In genomic region chr9:63346310-63347048, GRCh38 we compare ENCODE assay signal across 1 cellular context.
TF ChIP-seq lines count a peak whose summit lies in the region.
"Not testable (repeated sequence)": the region's sequence is repeated elsewhere in the genome, so short reads cannot be mapped to it uniquely, and the experiment has no call there.

No MANE protein-coding gene starts in this region.

TF ChIP-seq in HepG2, 621 proteins besides CTCF, POLR2A, EP300 and RAD21 (continued from another document and continues in another):
- TF ChIP-seq ZGPAT (CRISPR knock-in tag; IDR thresholded peaks at IDR 0.05) = peak; percentile 27; the same call in 1 of the 2 replicates
- TF ChIP-seq HNF4A (CRISPR knock-in tag; IDR thresholded peaks at IDR 0.05) = peak; percentile 42; the same call in 1 of the 2 replicates
- TF ChIP-seq HOMEZ (CRISPR knock-in tag; IDR thresholded peaks at IDR 0.05; ENCODE audit: low read depth) = peak; percentile 37; the same call in 1 of the 2 replicates
- TF ChIP-seq ZNF710 (CRISPR knock-in tag; IDR thresholded peaks at IDR 0.05; ENCODE audit: borderline replicate concordance) = 0 out of 2 replicates have a peak, but pooled peaks have one; percentile 34
- peak; percentile 91 for TF ChIP-seq HOXA3 (CRISPR knock-in tag; IDR thresholded peaks at IDR 0.05)
- peak; percentile 33; the same call in 1 of the 2 replicates for TF ChIP-seq ZNF143 (CRISPR knock-in tag; IDR thresholded peaks at IDR 0.05)
- peak; percentile 37; the same call in 1 of the 2 replicates for TF ChIP-seq RXRB (CRISPR knock-in tag; IDR thresholded peaks at IDR 0.05; ENCODE audit: borderline replicate concordance)
- TF ChIP-seq ZNF792 (CRISPR knock-in tag; IDR thresholded peaks at IDR 0.05) = peak; percentile 35; the same call in 1 of the 2 replicates
- TF ChIP-seq KAT8 (CRISPR knock-in tag; IDR thresholded peaks at IDR 0.05) = 0 out of 2 replicates have a peak, but pooled peaks have one; percentile 14
- TF ChIP-seq YEATS4 (CRISPR knock-in tag; IDR thresholded peaks at IDR 0.05; ENCODE audit: borderline replicate concordance) = peak; percentile 31; the same call in 1 of the 2 replicates
- peak; percentile 72 for TF ChIP-seq RARA (CRISPR knock-in tag; IDR thresholded peaks at IDR 0.05)
- TF ChIP-seq SALL1 (CRISPR knock-in tag; IDR thresholded peaks at IDR 0.05) = peak; percentile 34; the same call in 1 of the 2 replicates
- peak; percentile 79 for TF ChIP-seq ATF2 (CRISPR knock-in tag; IDR thresholded peaks at IDR 0.05)
- TF ChIP-seq PPARG (CRISPR knock-in tag; conservative IDR thresholded peaks at IDR 0.05) = 0 out of 2 replicates have a peak, but pooled peaks have one; percentile 24
- TF ChIP-seq FOXA3 (CRISPR knock-in tag; IDR thresholded peaks at IDR 0.05) = peak; percentile 40; the same call in 1 of the 2 replicates
- 0 out of 2 replicates have a peak, but pooled peaks have one; percentile 31 for TF ChIP-seq POGZ (CRISPR knock-in tag; IDR thresholded peaks at IDR 0.05)
- TF ChIP-seq ZHX2 (IDR thresholded peaks at IDR 0.05; ENCODE audit: low read depth) = 0 out of 2 replicates have a peak, but pooled peaks have one; percentile 64
- not testable (repeated sequence) for TF ChIP-seq ZHX2 (CRISPR knock-in tag; IDR thresholded peaks at IDR 0.05; ENCODE audit: borderline replicate concordance); SOX6 (IDR thresholded peaks at IDR 0.05); NR2F6 (IDR thresholded peaks at IDR 0.05); ATF7 (IDR thresholded peaks at IDR 0.05); CREM (CRISPR knock-in tag; IDR thresholded peaks at IDR 0.05)
- peak; percentile 37; the same call in 1 of the 2 replicates for TF ChIP-seq NCOA2 (CRISPR knock-in tag; IDR thresholded peaks at IDR 0.05)
- peak; percentile 45 for TF ChIP-seq SOX6 (CRISPR knock-in tag; IDR thresholded peaks at IDR 0.05)
- peak; percentile 59; the same call in 1 of the 2 replicates for TF ChIP-seq NR2F6 (CRISPR knock-in tag; IDR thresholded peaks at IDR 0.05)
- 0 out of 2 replicates have a peak, but pooled peaks have one; percentile 33 for TF ChIP-seq ATF7 (CRISPR knock-in tag; IDR thresholded peaks at IDR 0.05)
- TF ChIP-seq SIX4 (CRISPR knock-in tag; IDR thresholded peaks at IDR 0.05) = 0 out of 2 replicates have a peak, but pooled peaks have one; percentile 37
- TF ChIP-seq CREM (IDR thresholded peaks at IDR 0.05) = peak; percentile 59
- TF ChIP-seq ZBTB38 (CRISPR knock-in tag; IDR thresholded peaks at IDR 0.05) = 0 out of 2 replicates have a peak, but pooled peaks have one; percentile 32
- peak; percentile 58 for TF ChIP-seq SOX5 (CRISPR knock-in tag; IDR thresholded peaks at IDR 0.05; ENCODE audit: borderline replicate concordance)
- peak; percentile 71 for TF ChIP-seq FOSL2 (CRISPR knock-in tag; IDR thresholded peaks at IDR 0.05)
- TF ChIP-seq ZNF687 (CRISPR knock-in tag; IDR thresholded peaks at IDR 0.05) = peak; percentile 43
- peak; percentile 18; the same call in 1 of the 2 replicates for TF ChIP-seq ZNF644 (CRISPR knock-in tag; IDR thresholded peaks at IDR 0.05; ENCODE audit: low read depth)
- TF ChIP-seq TFE3 (CRISPR knock-in tag; IDR thresholded peaks at IDR 0.05) = 0 out of 2 replicates have a peak, but pooled peaks have one; percentile 18
- 0 out of 2 replicates have a peak, but pooled peaks have one; percentile 20 for TF ChIP-seq HDAC1 (CRISPR knock-in tag; IDR thresholded peaks at IDR 0.05)
- peak; percentile 42; the same call in 1 of the 2 replicates for TF ChIP-seq ELF1 (CRISPR knock-in tag; IDR thresholded peaks at IDR 0.05)
- peak; percentile 57 for TF ChIP-seq PAXIP1 (CRISPR knock-in tag; conservative IDR thresholded peaks at IDR 0.05)
